Comparison of ENCODE assay signal across 8 cellular contexts in the genomic region with DNA sequence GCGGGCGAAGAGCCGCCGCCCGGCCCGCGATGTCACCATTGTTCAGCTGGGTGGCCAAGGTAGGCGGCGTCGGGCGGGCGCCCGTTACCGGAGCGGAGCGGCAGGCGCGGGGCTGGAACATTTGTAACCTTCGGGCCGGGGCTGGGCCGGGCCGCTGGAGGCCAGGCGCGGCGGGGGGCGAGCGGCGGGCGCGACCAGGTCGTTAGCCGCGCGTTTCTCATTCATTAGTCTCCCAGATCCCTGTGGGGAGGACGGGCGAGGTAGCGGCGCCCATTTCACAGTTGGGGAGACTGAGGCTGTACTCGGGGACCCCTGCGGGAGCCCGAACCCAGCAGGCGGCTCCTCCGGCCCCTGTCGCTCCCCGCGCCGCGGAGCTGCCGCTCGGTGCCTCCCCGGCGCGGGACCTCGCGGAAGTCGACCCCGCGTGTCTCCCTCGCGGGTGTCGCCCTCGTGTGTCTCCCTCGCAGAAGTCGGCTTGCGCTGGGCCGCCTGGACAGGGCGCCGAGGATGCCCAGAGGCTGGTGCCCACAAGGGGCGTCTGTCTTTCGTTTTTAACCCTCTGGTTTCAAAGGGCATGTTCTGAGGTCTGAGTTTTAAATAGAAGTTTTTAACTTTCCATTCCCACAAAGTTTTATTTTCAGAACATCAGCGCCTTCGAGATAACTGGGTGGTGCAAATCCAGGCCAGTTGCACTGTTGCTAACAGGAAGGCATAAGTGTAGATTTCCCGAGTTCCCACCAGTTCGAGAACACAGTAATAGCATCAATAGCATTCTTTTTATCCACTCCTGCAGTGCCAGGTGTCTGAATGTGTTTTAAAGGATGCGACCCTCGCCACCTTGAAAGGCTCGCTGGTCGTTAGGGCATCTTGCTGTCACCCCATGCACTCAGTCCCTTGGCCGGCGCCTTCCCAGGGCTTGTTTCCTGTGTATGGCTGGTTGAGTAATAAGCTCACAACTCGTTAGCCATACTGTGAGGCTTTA. TPM values are rescaled to one million over a fixed set of nuclear protein-coding genes. Genes with fewer than 3 reads are reported as not detected.
DNase-seq lines count a peak whose midpoint lies in the region; TF ChIP-seq lines count a peak whose summit lies in the region.

No MANE protein-coding gene starts in this region.

- H3K4me3 ChIP-seq in liver (ENCODE audit: low read depth in 1 of 3, low read length in 3 of 3), result peak overlapping the region; percentile 43 to 91 (median 85)

- 3% methylated on average over 81 of the region's 81 CpGs for WGBS in liver

- DNase-seq in NCI-H1436 (lab: John Stamatoyannopoulos, UW) (peak; percentile 41), NCI-H1436 treated with DMSO at 0.1 percent for 48 hours (lab: John Stamatoyannopoulos, UW) (no peak), HFFc6 (peak; percentile 72), NAMALWA (ENCODE audit: low spot score) (peak; percentile 74)
- DNase-seq in activated CD4-positive, alpha-beta T cell treated with anti-CD3 and anti-CD28 coated beads, Interleukin-2, amount 50 U/mL, for 1 hour, result peak; percentile 71
- peak; percentile 68 for DNase-seq in stimulated activated CD4-positive, alpha-beta T cell treated with anti-CD3 and anti-CD28 coated beads, Interleukin-4, amount 100 ng/mL, for 24 hours

- H3K9me3 ChIP-seq in liver (ENCODE audit: control insufficient read depth in 4 of 4, low read length in 3 of 4), result no peaks in the 10 kb centered on the region

- H3K36me3 ChIP-seq in liver (ENCODE audit: control insufficient read depth in 4 of 4, insufficient read depth in 3 of 4, low read depth in 1 of 4, low read length in 3 of 4), result peaks cover 0 to 2% (median 0%) of the 10 kb centered on the region in 4 donors

- peak; percentile 82 for TF ChIP-seq CTCF in HFFc6 (IDR thresholded peaks at IDR 0.05)
- peak; percentile 63 for TF ChIP-seq CTCF in liver (IDR thresholded peaks at IDR 0.05; ENCODE audit: low read depth, low read length, missing input control)

- H3K9me3 Mint-ChIP-seq in HFFc6, result no peaks in the 10 kb centered on the region
- no peaks in the 10 kb centered on the region for H3K9me3 Mint-ChIP-seq in dendritic cell treated with granulocyte-macrophage colony-stimulating factor and Interleukin-4, amounts not matched to agents 40 ng/mL and 50 ng/mL, for 4 days

- intact Hi-C loops in dendritic cell treated with granulocyte-macrophage colony-stimulating factor and Interleukin-4, amounts not matched to agents 40 ng/mL and 50 ng/mL, for 4 days (cut with micrococcal nuclease), result loop anchor here (5.0 kb wide), 3 partner anchors 150 to 290 kb away; a partner anchor contains a TSS

- H3K4me1 ChIP-seq in liver (ENCODE audit: control insufficient read depth in 4 of 4, insufficient read depth in 4 of 4, low read length in 3 of 4), result peaks cover 4 to 33% (median 19%) of the 10 kb centered on the region in 4 donors

- peak; percentile 74 to 82 for TF ChIP-seq RAD21 in liver (IDR thresholded peaks at IDR 0.05)

- H3K4me3 Mint-ChIP-seq in HFFc6, result peak overlapping the region; percentile 91
- peak overlapping the region; percentile 74 for H3K4me3 Mint-ChIP-seq in dendritic cell treated with granulocyte-macrophage colony-stimulating factor and Interleukin-4, amounts not matched to agents 40 ng/mL and 50 ng/mL, for 4 days

- no peaks in the 10 kb centered on the region for H3K27me3 ChIP-seq in liver (ENCODE audit: control insufficient read depth in 4 of 4, insufficient read depth in 4 of 4, low read length in 3 of 4)

- peak overlapping the region; percentile 54 to 85 for H3K9ac ChIP-seq in liver (ENCODE audit: low read depth in 1 of 2, low read length in 2 of 2)

- H3K4me1 Mint-ChIP-seq in HFFc6 (ENCODE audit: low read depth), result peaks cover 54% of the 10 kb centered on the region
- H3K4me1 Mint-ChIP-seq in dendritic cell treated with granulocyte-macrophage colony-stimulating factor and Interleukin-4, amounts not matched to agents 40 ng/mL and 50 ng/mL, for 4 days (ENCODE audit: low read depth), result peaks cover 45% of the 10 kb centered on the region

- H3K36me3 Mint-ChIP-seq in HFFc6 (ENCODE audit: low read depth), result no peaks in the 10 kb centered on the region
- H3K36me3 Mint-ChIP-seq in dendritic cell treated with granulocyte-macrophage colony-stimulating factor and Interleukin-4, amounts not matched to agents 40 ng/mL and 50 ng/mL, for 4 days (ENCODE audit: low read depth), result peaks cover 11% of the 10 kb centered on the region

- peak overlapping the region; percentile 99 for H3K27ac ChIP-seq in liver (ENCODE audit: low read depth in 1 of 2, low read length in 2 of 2)

- H3K27ac Mint-ChIP-seq in HFFc6, result peak overlapping the region; percentile 85
- H3K27ac Mint-ChIP-seq in dendritic cell treated with granulocyte-macrophage colony-stimulating factor and Interleukin-4, amounts not matched to agents 40 ng/mL and 50 ng/mL, for 4 days, result peak overlapping the region; percentile 79

- H3K27me3 Mint-ChIP-seq in HFFc6 (ENCODE audit: insufficient read depth), result no peaks in the 10 kb centered on the region
- H3K27me3 Mint-ChIP-seq in dendritic cell treated with granulocyte-macrophage colony-stimulating factor and Interleukin-4, amounts not matched to agents 40 ng/mL and 50 ng/mL, for 4 days, result no peaks in the 10 kb centered on the region

TF ChIP-seq in liver, 16 proteins besides CTCF, POLR2A, EP300 and RAD21:
- TF ChIP-seq RXRA (IDR thresholded peaks at IDR 0.05), result peak in 1 of 2 donors; percentile 23
- TF ChIP-seq HNF4G (IDR thresholded peaks at IDR 0.05), result no peak
- TF ChIP-seq TAF1 (conservative IDR thresholded peaks at IDR 0.05), result no peak
- TF ChIP-seq, protein P1, sequence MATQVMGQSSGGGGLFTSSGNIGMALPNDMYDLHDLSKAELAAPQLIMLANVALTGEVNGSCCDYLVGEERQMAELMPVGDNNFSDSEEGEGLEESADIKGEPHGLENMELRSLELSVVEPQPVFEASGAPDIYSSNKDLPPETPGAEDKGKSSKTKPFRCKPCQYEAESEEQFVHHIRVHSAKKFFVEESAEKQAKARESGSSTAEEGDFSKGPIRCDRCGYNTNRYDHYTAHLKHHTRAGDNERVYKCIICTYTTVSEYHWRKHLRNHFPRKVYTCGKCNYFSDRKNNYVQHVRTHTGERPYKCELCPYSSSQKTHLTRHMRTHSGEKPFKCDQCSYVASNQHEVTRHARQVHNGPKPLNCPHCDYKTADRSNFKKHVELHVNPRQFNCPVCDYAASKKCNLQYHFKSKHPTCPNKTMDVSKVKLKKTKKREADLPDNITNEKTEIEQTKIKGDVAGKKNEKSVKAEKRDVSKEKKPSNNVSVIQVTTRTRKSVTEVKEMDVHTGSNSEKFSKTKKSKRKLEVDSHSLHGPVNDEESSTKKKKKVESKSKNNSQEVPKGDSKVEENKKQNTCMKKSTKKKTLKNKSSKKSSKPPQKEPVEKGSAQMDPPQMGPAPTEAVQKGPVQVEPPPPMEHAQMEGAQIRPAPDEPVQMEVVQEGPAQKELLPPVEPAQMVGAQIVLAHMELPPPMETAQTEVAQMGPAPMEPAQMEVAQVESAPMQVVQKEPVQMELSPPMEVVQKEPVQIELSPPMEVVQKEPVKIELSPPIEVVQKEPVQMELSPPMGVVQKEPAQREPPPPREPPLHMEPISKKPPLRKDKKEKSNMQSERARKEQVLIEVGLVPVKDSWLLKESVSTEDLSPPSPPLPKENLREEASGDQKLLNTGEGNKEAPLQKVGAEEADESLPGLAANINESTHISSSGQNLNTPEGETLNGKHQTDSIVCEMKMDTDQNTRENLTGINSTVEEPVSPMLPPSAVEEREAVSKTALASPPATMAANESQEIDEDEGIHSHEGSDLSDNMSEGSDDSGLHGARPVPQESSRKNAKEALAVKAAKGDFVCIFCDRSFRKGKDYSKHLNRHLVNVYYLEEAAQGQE (IDR thresholded peaks at IDR 0.05), result no peak
- no peak for TF ChIP-seq FOXA2 (IDR thresholded peaks at IDR 0.05)
- peak; percentile 24 for TF ChIP-seq YY1 (IDR thresholded peaks at IDR 0.05)
- TF ChIP-seq, protein P2, sequence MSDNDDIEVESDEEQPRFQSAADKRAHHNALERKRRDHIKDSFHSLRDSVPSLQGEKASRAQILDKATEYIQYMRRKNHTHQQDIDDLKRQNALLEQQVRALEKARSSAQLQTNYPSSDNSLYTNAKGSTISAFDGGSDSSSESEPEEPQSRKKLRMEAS (IDR thresholded peaks at IDR 0.05), result no peak
- peak; percentile 12 for TF ChIP-seq SP1 (IDR thresholded peaks at IDR 0.05)
- TF ChIP-seq EGR1 (IDR thresholded peaks at IDR 0.05; ENCODE audit: low read depth in 2 of 2), result no peak
- TF ChIP-seq, protein P3, sequence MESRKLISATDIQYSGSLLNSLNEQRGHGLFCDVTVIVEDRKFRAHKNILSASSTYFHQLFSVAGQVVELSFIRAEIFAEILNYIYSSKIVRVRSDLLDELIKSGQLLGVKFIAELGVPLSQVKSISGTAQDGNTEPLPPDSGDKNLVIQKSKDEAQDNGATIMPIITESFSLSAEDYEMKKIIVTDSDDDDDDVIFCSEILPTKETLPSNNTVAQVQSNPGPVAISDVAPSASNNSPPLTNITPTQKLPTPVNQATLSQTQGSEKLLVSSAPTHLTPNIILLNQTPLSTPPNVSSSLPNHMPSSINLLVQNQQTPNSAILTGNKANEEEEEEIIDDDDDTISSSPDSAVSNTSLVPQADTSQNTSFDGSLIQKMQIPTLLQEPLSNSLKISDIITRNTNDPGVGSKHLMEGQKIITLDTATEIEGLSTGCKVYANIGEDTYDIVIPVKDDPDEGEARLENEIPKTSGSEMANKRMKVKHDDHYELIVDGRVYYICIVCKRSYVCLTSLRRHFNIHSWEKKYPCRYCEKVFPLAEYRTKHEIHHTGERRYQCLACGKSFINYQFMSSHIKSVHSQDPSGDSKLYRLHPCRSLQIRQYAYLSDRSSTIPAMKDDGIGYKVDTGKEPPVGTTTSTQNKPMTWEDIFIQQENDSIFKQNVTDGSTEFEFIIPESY (IDR thresholded peaks at IDR 0.05), result no peak
- TF ChIP-seq, protein P4, sequence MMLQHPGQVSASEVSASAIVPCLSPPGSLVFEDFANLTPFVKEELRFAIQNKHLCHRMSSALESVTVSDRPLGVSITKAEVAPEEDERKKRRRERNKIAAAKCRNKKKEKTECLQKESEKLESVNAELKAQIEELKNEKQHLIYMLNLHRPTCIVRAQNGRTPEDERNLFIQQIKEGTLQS (IDR thresholded peaks at IDR 0.05), result no peak
- TF ChIP-seq FOXA1 (IDR thresholded peaks at IDR 0.05), result no peak
- peak; percentile 25 to 32 for TF ChIP-seq HNF4A (conservative IDR thresholded peaks at IDR 0.05)
- no peak for TF ChIP-seq JUND (IDR thresholded peaks at IDR 0.05)
- TF ChIP-seq NR2F2 (IDR thresholded peaks at IDR 0.05), result no peak
- no peak for TF ChIP-seq GABPA (IDR thresholded peaks at IDR 0.05 in 1 of 2, conservative IDR thresholded peaks at IDR 0.05 in 1 of 2)
TF ChIP-seq in liver: peak in this region for 4.

RNA-seq across cellular contexts. Expression of a gene that starts 17.6 kb away (rescaled TPM):
- total RNA-seq in HFFc6 (2021; fragmentation: NEBNext Ultra II Directional; extraction: Animal tissue kit (Norgen Biotek cat#: 25700)), result not detected
- total RNA-seq in liver, result under 1 TPM in 1 of 2 donors, not detected in 1; 0.92 TPM
- under 1 TPM in 1 of 2 donors, not detected in 1; 0.24 TPM for polyA plus RNA-seq in liver
